In genomic region chr1:167274061-167274460, GRCh38 we compare ENCODE assay signal across 13 cellular contexts. TPM values are rescaled to one million over a fixed set of nuclear protein-coding genes. Genes with fewer than 3 reads are reported as not detected.
DNase-seq lines count a peak whose midpoint lies in the region; ATAC-seq and TF ChIP-seq lines count a peak whose summit lies in the region.
"Had no signal": no experiment of that assay in that cellular context is flagged by ENCODE, and none has a peak within 500 bp of the region (broad histone marks: within the 10 kb centered on the region; RNA-seq: fewer than 3 reads in every experiment).

No MANE protein-coding gene starts in this region.

- no peak overlapping the region for H3K4me3 Mint-ChIP-seq in stimulated activated naive B cell treated with anti-CD40 and anti-IgM and Interleukin-4, amounts not matched to agents 10 μg/mL and 1 μg/mL and 100 μg/mL, for 72 hours
- H3K4me3 Mint-ChIP-seq: CD4-positive, CD25-positive, alpha-beta regulatory T cell; CD8-positive, alpha-beta memory T cell; H9 had no signal

- no peak overlapping the region for H2AFZ ChIP-seq in Karpas-422 (ENCODE audit: low read length)

- TF ChIP-seq CTCF in HEK293 (tag by site-specific recombination; IDR thresholded peaks at IDR 0.05), result no peak

- H3K27ac ChIP-seq in HEK293 (ENCODE audit: extremely low read depth, low read depth, low read length), result no peak overlapping the region
- peak overlapping the region; percentile 38; the same call in 1 of the 2 replicates for H3K27ac ChIP-seq in Karpas-422 (ENCODE audit: low read length)
- H3K27ac ChIP-seq in SK-N-MC, result peak overlapping the region; percentile 29; the same call in 1 of the 2 replicates

- H3K9me3 Mint-ChIP-seq in stimulated activated naive B cell treated with anti-CD40 and anti-IgM and Interleukin-4, amounts not matched to agents 10 μg/mL and 1 μg/mL and 100 μg/mL, for 72 hours, result peaks cover 6 to 7% of the 10 kb centered on the region in 2 donors
- H3K9me3 Mint-ChIP-seq: CD4-positive, CD25-positive, alpha-beta regulatory T cell; CD8-positive, alpha-beta memory T cell; H9 had no signal

- H3K36me3 ChIP-seq in HEK293 (ENCODE audit: control insufficient read depth in 2 of 2, insufficient read depth in 1 of 2, low read length in 2 of 2), result no peaks in the 10 kb centered on the region
- no peaks in the 10 kb centered on the region for H3K36me3 ChIP-seq in Karpas-422 (ENCODE audit: insufficient read depth, low read length)
- no peaks in the 10 kb centered on the region for H3K36me3 ChIP-seq in SK-N-MC (ENCODE audit: insufficient read depth, low read length)
- H3K36me3 ChIP-seq: BE2C had no signal

- H3K9me3 ChIP-seq in HEK293 (ENCODE audit: control insufficient read depth, insufficient read depth, low read depth, low read length) (no peaks in the 10 kb centered on the region), Karpas-422 (ENCODE audit: low read length) (no peaks in the 10 kb centered on the region), SK-N-MC (ENCODE audit: low read depth, low read length) (no peaks in the 10 kb centered on the region)
- H3K9me3 ChIP-seq: BE2C had no signal

- H3K79me2 ChIP-seq in Karpas-422 (ENCODE audit: low read length), result peaks cover 20% of the 10 kb centered on the region

- no peaks in the 10 kb centered on the region for H3K27me3 Mint-ChIP-seq in stimulated activated naive B cell treated with anti-CD40 and anti-IgM and Interleukin-4, amounts not matched to agents 10 μg/mL and 1 μg/mL and 100 μg/mL, for 72 hours
- H3K27me3 Mint-ChIP-seq: CD4-positive, CD25-positive, alpha-beta regulatory T cell had no signal

- POLR2A ChIA-PET in HEK293 (lab: Yijun Ruan, JAX), result no interaction called here

- no peaks in the 10 kb centered on the region for H3K27me3 ChIP-seq in Karpas-422 (ENCODE audit: low read length)
- H3K27me3 ChIP-seq: BE2C had no signal

- H3K4me2 ChIP-seq in Karpas-422 (ENCODE audit: low read depth, low read length, poor library complexity, severe bottlenecking), result no peak overlapping the region

- no peak overlapping the region for H3K27ac Mint-ChIP-seq in stimulated activated naive B cell treated with anti-CD40 and anti-IgM and Interleukin-4, amounts not matched to agents 10 μg/mL and 1 μg/mL and 100 μg/mL, for 72 hours
- H3K27ac Mint-ChIP-seq: CD4-positive, CD25-positive, alpha-beta regulatory T cell had no signal

- H3K36me3 Mint-ChIP-seq in stimulated activated naive B cell treated with anti-CD40 and anti-IgM and Interleukin-4, amounts not matched to agents 10 μg/mL and 1 μg/mL and 100 μg/mL, for 72 hours, result peaks cover 8 to 18% of the 10 kb centered on the region in 2 donors

- H3K9ac ChIP-seq in Karpas-422 (ENCODE audit: low read length) (no peak overlapping the region), SK-N-MC (ENCODE audit: insufficient read length) (no peak overlapping the region)

- CTCF ChIA-PET in HEK293 (lab: Yijun Ruan, JAX), result interaction anchor here (0.6 to 1.0 kb wide), 3 partner anchors 9 to 259 kb away, joined by 3 to 4 read pairs (median 3); no protein-coding TSS in a partner anchor

- DNase-seq in Karpas-422 (no peak), SK-N-MC (ENCODE audit: low read depth, low spot score) (no peak), medulla oblongata (ENCODE audit: extremely low spot score) (no peak), GM19238 (ENCODE audit: insufficient read length, low spot score) (no peak)
- no peak for DNase-seq in stimulated activated naive B cell treated with anti-CD40 and anti-IgM and Interleukin-4, amounts not matched to agents 10 μg/mL and 1 μg/mL and 100 μg/mL, for 72 hours
- DNase-seq: C1 segment of cervical spinal cord; CD4-positive, CD25-positive, alpha-beta regulatory T cell; CD8-positive, alpha-beta memory T cell; DMS53; H9 had no signal

- H3K4me3 ChIP-seq in HEK293 (ENCODE audit: low read depth, low read length), result no peak overlapping the region
- no peak overlapping the region for H3K4me3 ChIP-seq in Karpas-422 (ENCODE audit: low read length)
- peak overlapping the region; percentile 21; the same call in 1 of the 2 replicates for H3K4me3 ChIP-seq in SK-N-MC
- H3K4me3 ChIP-seq: GM12878 had no signal

- H4K20me1 ChIP-seq in Karpas-422 (ENCODE audit: insufficient read depth, low read depth, low read length), result no peaks in the 10 kb centered on the region

- peaks cover 17% of the 10 kb centered on the region for H3K4me1 ChIP-seq in HEK293 (ENCODE audit: control insufficient read depth, insufficient read depth, low read length)
- H3K4me1 ChIP-seq in Karpas-422 (ENCODE audit: low read length), result peaks cover 50% of the 10 kb centered on the region

- peaks cover 34 to 44% of the 10 kb centered on the region in 2 donors for H3K4me1 Mint-ChIP-seq in stimulated activated naive B cell treated with anti-CD40 and anti-IgM and Interleukin-4, amounts not matched to agents 10 μg/mL and 1 μg/mL and 100 μg/mL, for 72 hours

- no peaks in the 10 kb centered on the region for H3K9me2 ChIP-seq in Karpas-422 (replicated peaks; ENCODE audit: insufficient read depth, low read length)

- no peak for ATAC-seq in stimulated activated naive B cell treated with anti-CD40 and anti-IgM and Interleukin-4, amounts not matched to agents 10 μg/mL and 1 μg/mL and 100 μg/mL, for 72 hours (replicated peaks)
- ATAC-seq: GM12878 had no signal

TF ChIP-seq in HEK293, 187 proteins besides CTCF, POLR2A, EP300 and RAD21:
- TF ChIP-seq SCRT1 (tag by site-specific recombination; IDR thresholded peaks at IDR 0.05; ENCODE audit: borderline replicate concordance) (peak; percentile 92), ZNF214 (tag by site-specific recombination; IDR thresholded peaks at IDR 0.05; ENCODE audit: borderline replicate concordance) (no peak), SCRT2 (tag by site-specific recombination; IDR thresholded peaks at IDR 0.05) (peak; percentile 95)

RNA-seq across cellular contexts. Expression of gene POU2F1, which starts 53.4 kb away (rescaled TPM):
- total RNA-seq in Karpas-422 (2014; rRNA removed; shearing (Covaris generic); ENCODE audit: low replicate concordance), result 17.2 and 43.2 TPM in 2 replicates
